In the genomic region with DNA sequence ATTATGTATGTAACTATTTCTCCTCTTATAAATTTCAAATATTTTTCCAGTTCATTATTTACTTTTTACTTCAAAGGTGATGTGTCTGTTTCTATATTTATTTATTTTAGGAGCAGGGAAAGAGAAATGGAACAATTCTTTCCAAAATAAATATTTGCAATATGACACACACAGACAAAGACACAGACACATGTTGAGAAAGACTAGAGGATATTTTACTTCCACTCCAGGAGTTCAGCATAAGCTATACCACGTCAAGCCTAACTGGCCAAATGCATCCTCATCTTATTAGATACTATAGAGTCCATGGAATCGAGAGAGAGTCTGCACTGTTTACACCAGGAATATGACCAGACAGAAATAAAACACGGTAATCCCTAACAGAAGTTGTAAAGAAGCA, we compare ENCODE assay signal across 1 cellular context.
TF ChIP-seq lines count a peak whose summit lies in the region.

No MANE protein-coding gene starts in this region.

TF ChIP-seq in HepG2, 621 proteins besides CTCF, POLR2A, EP300 and RAD21 (continued from another document and continues in another):
- TF ChIP-seq, protein P1, sequence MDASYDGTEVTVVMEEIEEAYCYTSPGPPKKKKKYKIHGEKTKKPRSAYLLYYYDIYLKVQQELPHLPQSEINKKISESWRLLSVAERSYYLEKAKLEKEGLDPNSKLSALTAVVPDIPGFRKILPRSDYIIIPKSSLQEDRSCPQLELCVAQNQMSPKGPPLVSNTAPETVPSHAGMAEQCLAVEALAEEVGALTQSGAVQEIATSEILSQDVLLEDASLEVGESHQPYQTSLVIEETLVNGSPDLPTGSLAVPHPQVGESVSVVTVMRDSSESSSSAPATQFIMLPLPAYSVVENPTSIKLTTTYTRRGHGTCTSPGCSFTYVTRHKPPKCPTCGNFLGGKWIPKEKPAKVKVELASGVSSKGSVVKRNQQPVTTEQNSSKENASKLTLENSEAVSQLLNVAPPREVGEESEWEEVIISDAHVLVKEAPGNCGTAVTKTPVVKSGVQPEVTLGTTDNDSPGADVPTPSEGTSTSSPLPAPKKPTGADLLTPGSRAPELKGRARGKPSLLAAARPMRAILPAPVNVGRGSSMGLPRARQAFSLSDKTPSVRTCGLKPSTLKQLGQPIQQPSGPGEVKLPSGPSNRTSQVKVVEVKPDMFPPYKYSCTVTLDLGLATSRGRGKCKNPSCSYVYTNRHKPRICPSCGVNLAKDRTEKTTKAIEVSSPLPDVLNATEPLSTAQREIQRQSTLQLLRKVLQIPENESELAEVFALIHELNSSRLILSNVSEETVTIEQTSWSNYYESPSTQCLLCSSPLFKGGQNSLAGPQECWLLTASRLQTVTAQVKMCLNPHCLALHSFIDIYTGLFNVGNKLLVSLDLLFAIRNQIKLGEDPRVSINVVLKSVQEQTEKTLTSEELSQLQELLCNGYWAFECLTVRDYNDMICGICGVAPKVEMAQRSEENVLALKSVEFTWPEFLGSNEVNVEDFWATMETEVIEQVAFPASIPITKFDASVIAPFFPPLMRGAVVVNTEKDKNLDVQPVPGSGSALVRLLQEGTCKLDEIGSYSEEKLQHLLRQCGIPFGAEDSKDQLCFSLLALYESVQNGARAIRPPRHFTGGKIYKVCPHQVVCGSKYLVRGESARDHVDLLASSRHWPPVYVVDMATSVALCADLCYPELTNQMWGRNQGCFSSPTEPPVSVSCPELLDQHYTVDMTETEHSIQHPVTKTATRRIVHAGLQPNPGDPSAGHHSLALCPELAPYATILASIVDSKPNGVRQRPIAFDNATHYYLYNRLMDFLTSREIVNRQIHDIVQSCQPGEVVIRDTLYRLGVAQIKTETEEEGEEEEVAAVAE (CRISPR knock-in tag; IDR thresholded peaks at IDR 0.05; ENCODE audit: borderline replicate concordance) = peak; percentile 61; the same call in 1 of the 2 replicates
- TF ChIP-seq, protein P2, sequence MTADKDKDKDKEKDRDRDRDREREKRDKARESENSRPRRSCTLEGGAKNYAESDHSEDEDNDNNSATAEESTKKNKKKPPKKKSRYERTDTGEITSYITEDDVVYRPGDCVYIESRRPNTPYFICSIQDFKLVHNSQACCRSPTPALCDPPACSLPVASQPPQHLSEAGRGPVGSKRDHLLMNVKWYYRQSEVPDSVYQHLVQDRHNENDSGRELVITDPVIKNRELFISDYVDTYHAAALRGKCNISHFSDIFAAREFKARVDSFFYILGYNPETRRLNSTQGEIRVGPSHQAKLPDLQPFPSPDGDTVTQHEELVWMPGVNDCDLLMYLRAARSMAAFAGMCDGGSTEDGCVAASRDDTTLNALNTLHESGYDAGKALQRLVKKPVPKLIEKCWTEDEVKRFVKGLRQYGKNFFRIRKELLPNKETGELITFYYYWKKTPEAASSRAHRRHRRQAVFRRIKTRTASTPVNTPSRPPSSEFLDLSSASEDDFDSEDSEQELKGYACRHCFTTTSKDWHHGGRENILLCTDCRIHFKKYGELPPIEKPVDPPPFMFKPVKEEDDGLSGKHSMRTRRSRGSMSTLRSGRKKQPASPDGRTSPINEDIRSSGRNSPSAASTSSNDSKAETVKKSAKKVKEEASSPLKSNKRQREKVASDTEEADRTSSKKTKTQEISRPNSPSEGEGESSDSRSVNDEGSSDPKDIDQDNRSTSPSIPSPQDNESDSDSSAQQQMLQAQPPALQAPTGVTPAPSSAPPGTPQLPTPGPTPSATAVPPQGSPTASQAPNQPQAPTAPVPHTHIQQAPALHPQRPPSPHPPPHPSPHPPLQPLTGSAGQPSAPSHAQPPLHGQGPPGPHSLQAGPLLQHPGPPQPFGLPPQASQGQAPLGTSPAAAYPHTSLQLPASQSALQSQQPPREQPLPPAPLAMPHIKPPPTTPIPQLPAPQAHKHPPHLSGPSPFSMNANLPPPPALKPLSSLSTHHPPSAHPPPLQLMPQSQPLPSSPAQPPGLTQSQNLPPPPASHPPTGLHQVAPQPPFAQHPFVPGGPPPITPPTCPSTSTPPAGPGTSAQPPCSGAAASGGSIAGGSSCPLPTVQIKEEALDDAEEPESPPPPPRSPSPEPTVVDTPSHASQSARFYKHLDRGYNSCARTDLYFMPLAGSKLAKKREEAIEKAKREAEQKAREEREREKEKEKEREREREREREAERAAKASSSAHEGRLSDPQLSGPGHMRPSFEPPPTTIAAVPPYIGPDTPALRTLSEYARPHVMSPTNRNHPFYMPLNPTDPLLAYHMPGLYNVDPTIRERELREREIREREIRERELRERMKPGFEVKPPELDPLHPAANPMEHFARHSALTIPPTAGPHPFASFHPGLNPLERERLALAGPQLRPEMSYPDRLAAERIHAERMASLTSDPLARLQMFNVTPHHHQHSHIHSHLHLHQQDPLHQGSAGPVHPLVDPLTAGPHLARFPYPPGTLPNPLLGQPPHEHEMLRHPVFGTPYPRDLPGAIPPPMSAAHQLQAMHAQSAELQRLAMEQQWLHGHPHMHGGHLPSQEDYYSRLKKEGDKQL (CRISPR knock-in tag; IDR thresholded peaks at IDR 0.05; ENCODE audit: low read depth) = peak; percentile 57; the same call in 1 of the 2 replicates
- TF ChIP-seq RCOR2 (CRISPR knock-in tag; IDR thresholded peaks at IDR 0.05) = peak; percentile 77; the same call in 1 of the 2 replicates
- TF ChIP-seq SAP130 (CRISPR knock-in tag; IDR thresholded peaks at IDR 0.05; ENCODE audit: low read depth) = peak; percentile 87
- TF ChIP-seq FOXA3 (CRISPR knock-in tag; IDR thresholded peaks at IDR 0.05) = peak; percentile 97
- peak in 1 of 2 experiments; percentile 75; a peak in 1 of 4 replicates for TF ChIP-seq KLF16 (CRISPR knock-in tag; IDR thresholded peaks at IDR 0.05)
- TF ChIP-seq ZNF460 (CRISPR knock-in tag; IDR thresholded peaks at IDR 0.05; ENCODE audit: borderline replicate concordance) = no peak
- TF ChIP-seq XRCC5 (optimal IDR thresholded peaks at IDR 0.05; ENCODE audit: low read length) = no peak
- no peak for TF ChIP-seq ZSCAN12 (CRISPR knock-in tag; IDR thresholded peaks at IDR 0.05)
- peak; percentile 42; the same call in 1 of the 2 replicates for TF ChIP-seq PPARG (CRISPR knock-in tag; conservative IDR thresholded peaks at IDR 0.05)
- TF ChIP-seq, protein P3, sequence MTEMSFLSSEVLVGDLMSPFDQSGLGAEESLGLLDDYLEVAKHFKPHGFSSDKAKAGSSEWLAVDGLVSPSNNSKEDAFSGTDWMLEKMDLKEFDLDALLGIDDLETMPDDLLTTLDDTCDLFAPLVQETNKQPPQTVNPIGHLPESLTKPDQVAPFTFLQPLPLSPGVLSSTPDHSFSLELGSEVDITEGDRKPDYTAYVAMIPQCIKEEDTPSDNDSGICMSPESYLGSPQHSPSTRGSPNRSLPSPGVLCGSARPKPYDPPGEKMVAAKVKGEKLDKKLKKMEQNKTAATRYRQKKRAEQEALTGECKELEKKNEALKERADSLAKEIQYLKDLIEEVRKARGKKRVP (CRISPR knock-in tag; IDR thresholded peaks at IDR 0.05) = peak in 1 of 2 experiments; percentile 50; a peak in 2 of 4 replicates
- peak; percentile 94 for TF ChIP-seq HMG20A (CRISPR knock-in tag; IDR thresholded peaks at IDR 0.05; ENCODE audit: borderline replicate concordance)
- TF ChIP-seq FOXP1 (IDR thresholded peaks at IDR 0.05) = peak; percentile 53
- peak; percentile 95 for TF ChIP-seq FOXP1 (CRISPR knock-in tag; IDR thresholded peaks at IDR 0.05)
- peak; percentile 37; the same call in 1 of the 2 replicates for TF ChIP-seq ZNF644 (CRISPR knock-in tag; IDR thresholded peaks at IDR 0.05; ENCODE audit: low read depth)
- 0 out of 2 replicates have a peak, but pooled peaks have one; percentile 41 for TF ChIP-seq ISX (CRISPR knock-in tag; conservative IDR thresholded peaks at IDR 0.05)
- peak; percentile 50; the same call in 1 of the 2 replicates for TF ChIP-seq ATF1 (CRISPR knock-in tag; IDR thresholded peaks at IDR 0.05)
- peak; percentile 66; the same call in 1 of the 2 replicates for TF ChIP-seq MIER3 (CRISPR knock-in tag; IDR thresholded peaks at IDR 0.05; ENCODE audit: borderline replicate concordance)
- peak; percentile 44; the same call in 1 of the 2 replicates for TF ChIP-seq HDAC2 (CRISPR knock-in tag; IDR thresholded peaks at IDR 0.05)
- 0 out of 2 replicates have a peak, but pooled peaks have one; percentile 67 for TF ChIP-seq SSRP1 (CRISPR knock-in tag; IDR thresholded peaks at IDR 0.05)
- TF ChIP-seq, protein P4, sequence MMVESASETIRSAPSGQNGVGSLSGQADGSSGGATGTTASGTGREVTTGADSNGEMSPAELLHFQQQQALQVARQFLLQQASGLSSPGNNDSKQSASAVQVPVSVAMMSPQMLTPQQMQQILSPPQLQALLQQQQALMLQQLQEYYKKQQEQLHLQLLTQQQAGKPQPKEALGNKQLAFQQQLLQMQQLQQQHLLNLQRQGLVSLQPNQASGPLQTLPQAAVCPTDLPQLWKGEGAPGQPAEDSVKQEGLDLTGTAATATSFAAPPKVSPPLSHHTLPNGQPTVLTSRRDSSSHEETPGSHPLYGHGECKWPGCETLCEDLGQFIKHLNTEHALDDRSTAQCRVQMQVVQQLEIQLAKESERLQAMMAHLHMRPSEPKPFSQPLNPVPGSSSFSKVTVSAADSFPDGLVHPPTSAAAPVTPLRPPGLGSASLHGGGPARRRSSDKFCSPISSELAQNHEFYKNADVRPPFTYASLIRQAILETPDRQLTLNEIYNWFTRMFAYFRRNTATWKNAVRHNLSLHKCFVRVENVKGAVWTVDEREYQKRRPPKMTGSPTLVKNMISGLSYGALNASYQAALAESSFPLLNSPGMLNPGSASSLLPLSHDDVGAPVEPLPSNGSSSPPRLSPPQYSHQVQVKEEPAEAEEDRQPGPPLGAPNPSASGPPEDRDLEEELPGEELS (CRISPR knock-in tag; IDR thresholded peaks at IDR 0.05) = peak; percentile 80
- TF ChIP-seq KAT8 (CRISPR knock-in tag; IDR thresholded peaks at IDR 0.05) = peak; percentile 40
- TF ChIP-seq ZNF331 (CRISPR knock-in tag; IDR thresholded peaks at IDR 0.05) = peak; percentile 24; the same call in 1 of the 2 replicates
- TF ChIP-seq NR2F2 (IDR thresholded peaks at IDR 0.05; ENCODE audit: borderline replicate concordance, low read depth) = 0 out of 2 replicates have a peak, but pooled peaks have one; percentile 35
- peak; percentile 49; the same call in 1 of the 2 replicates for TF ChIP-seq ETV5 (CRISPR knock-in tag; IDR thresholded peaks at IDR 0.05; ENCODE audit: borderline replicate concordance)
- TF ChIP-seq ZNF205 (CRISPR knock-in tag; IDR thresholded peaks at IDR 0.05) = 0 out of 2 replicates have a peak, but pooled peaks have one; percentile 22
- peak; percentile 82 for TF ChIP-seq CREM (IDR thresholded peaks at IDR 0.05)
- TF ChIP-seq CREM (CRISPR knock-in tag; IDR thresholded peaks at IDR 0.05) = no peak
- TF ChIP-seq ETV6 (CRISPR knock-in tag; conservative IDR thresholded peaks at IDR 0.05) = no peak
- peak; percentile 29; the same call in 1 of the 2 replicates for TF ChIP-seq MIXL1 (CRISPR knock-in tag; IDR thresholded peaks at IDR 0.05)
- TF ChIP-seq CEBPB (IDR thresholded peaks at IDR 0.05; ENCODE audit: borderline replicate concordance, low read depth, low read length) = peak; percentile 89
- TF ChIP-seq SKI (IDR thresholded peaks at IDR 0.05; ENCODE audit: partially characterized antibody) = peak; percentile 94
- TF ChIP-seq ATF7 (IDR thresholded peaks at IDR 0.05) = 0 out of 2 replicates have a peak, but pooled peaks have one; percentile 4
- no peak for TF ChIP-seq ATF7 (CRISPR knock-in tag; IDR thresholded peaks at IDR 0.05)
- 0 out of 2 replicates have a peak, but pooled peaks have one; percentile 14 for TF ChIP-seq IRF2 (CRISPR knock-in tag; IDR thresholded peaks at IDR 0.05)
- no peak for TF ChIP-seq HDAC6 (IDR thresholded peaks at IDR 0.05; ENCODE audit: low read depth, low read length)
- 0 out of 2 replicates have a peak, but pooled peaks have one; percentile 43 for TF ChIP-seq TARDBP (CRISPR knock-in tag; IDR thresholded peaks at IDR 0.05)
- TF ChIP-seq HOXD1 (CRISPR knock-in tag; IDR thresholded peaks at IDR 0.05) = 0 out of 2 replicates have a peak, but pooled peaks have one; percentile 41
- TF ChIP-seq SMAD9 (CRISPR knock-in tag; IDR thresholded peaks at IDR 0.05) = no peak
- TF ChIP-seq SOX6 (IDR thresholded peaks at IDR 0.05) = no peak
- peak; percentile 89 for TF ChIP-seq SOX6 (CRISPR knock-in tag; IDR thresholded peaks at IDR 0.05)
- TF ChIP-seq ZNF12 (CRISPR knock-in tag; IDR thresholded peaks at IDR 0.05) = 0 out of 2 replicates have a peak, but pooled peaks have one; percentile 40
- TF ChIP-seq THAP11 (CRISPR knock-in tag; IDR thresholded peaks at IDR 0.05) = peak; percentile 81
- TF ChIP-seq HHEX (CRISPR knock-in tag; IDR thresholded peaks at IDR 0.05) = peak; percentile 39; the same call in 1 of the 2 replicates
- no peak for TF ChIP-seq HNF4G (IDR thresholded peaks at IDR 0.05; ENCODE audit: borderline replicate concordance, low read depth, low read length)
- no peak for TF ChIP-seq HNF4G (CRISPR knock-in tag; IDR thresholded peaks at IDR 0.05; ENCODE audit: borderline replicate concordance, low read depth)
- TF ChIP-seq, protein P5, sequence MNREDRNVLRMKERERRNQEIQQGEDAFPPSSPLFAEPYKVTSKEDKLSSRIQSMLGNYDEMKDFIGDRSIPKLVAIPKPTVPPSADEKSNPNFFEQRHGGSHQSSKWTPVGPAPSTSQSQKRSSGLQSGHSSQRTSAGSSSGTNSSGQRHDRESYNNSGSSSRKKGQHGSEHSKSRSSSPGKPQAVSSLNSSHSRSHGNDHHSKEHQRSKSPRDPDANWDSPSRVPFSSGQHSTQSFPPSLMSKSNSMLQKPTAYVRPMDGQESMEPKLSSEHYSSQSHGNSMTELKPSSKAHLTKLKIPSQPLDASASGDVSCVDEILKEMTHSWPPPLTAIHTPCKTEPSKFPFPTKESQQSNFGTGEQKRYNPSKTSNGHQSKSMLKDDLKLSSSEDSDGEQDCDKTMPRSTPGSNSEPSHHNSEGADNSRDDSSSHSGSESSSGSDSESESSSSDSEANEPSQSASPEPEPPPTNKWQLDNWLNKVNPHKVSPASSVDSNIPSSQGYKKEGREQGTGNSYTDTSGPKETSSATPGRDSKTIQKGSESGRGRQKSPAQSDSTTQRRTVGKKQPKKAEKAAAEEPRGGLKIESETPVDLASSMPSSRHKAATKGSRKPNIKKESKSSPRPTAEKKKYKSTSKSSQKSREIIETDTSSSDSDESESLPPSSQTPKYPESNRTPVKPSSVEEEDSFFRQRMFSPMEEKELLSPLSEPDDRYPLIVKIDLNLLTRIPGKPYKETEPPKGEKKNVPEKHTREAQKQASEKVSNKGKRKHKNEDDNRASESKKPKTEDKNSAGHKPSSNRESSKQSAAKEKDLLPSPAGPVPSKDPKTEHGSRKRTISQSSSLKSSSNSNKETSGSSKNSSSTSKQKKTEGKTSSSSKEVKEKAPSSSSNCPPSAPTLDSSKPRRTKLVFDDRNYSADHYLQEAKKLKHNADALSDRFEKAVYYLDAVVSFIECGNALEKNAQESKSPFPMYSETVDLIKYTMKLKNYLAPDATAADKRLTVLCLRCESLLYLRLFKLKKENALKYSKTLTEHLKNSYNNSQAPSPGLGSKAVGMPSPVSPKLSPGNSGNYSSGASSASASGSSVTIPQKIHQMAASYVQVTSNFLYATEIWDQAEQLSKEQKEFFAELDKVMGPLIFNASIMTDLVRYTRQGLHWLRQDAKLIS (CRISPR knock-in tag; IDR thresholded peaks at IDR 0.05) = no peak
- TF ChIP-seq, protein P6, sequence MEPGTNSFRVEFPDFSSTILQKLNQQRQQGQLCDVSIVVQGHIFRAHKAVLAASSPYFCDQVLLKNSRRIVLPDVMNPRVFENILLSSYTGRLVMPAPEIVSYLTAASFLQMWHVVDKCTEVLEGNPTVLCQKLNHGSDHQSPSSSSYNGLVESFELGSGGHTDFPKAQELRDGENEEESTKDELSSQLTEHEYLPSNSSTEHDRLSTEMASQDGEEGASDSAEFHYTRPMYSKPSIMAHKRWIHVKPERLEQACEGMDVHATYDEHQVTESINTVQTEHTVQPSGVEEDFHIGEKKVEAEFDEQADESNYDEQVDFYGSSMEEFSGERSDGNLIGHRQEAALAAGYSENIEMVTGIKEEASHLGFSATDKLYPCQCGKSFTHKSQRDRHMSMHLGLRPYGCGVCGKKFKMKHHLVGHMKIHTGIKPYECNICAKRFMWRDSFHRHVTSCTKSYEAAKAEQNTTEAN (CRISPR knock-in tag; conservative IDR thresholded peaks at IDR 0.05) = peak; percentile 85
- TF ChIP-seq FOXO1 (CRISPR knock-in tag; IDR thresholded peaks at IDR 0.05) = peak; percentile 65; the same call in 1 of the 2 replicates
